8 cellular contexts compared by ENCODE assay signal in genomic region chr17:81386141-81386645, GRCh38. TPM values are rescaled to one million over a fixed set of nuclear protein-coding genes. Genes with fewer than 3 reads are reported as not detected.
DNase-seq lines count a peak whose midpoint lies in the region; ATAC-seq and TF ChIP-seq lines count a peak whose summit lies in the region.

No MANE protein-coding gene starts in this region.

- H3K27me3 ChIP-seq in body of pancreas, result no peaks in the 10 kb centered on the region
- H3K27me3 ChIP-seq in lung (ENCODE audit: control insufficient read depth, insufficient read depth), result no peaks in the 10 kb centered on the region
- H3K27me3 ChIP-seq in thoracic aorta (replicated peaks; ENCODE audit: insufficient read depth), result no peaks in the 10 kb centered on the region

- H3K27me3 Mint-ChIP-seq in activated CD4-positive, alpha-beta T cell treated with anti-CD3 and anti-CD28 coated beads, Interleukin-2, amount 10 ng/mL, durations not matched to agents 24 days and 14 days, result peaks cover 33% of the 10 kb centered on the region

- H3K4me1 ChIP-seq in body of pancreas, result peaks cover 32% of the 10 kb centered on the region
- H3K4me1 ChIP-seq in lung (ENCODE audit: control insufficient read depth in 2 of 2, insufficient read depth in 2 of 2, low read length in 2 of 2), result peaks cover 0 to 5% of the 10 kb centered on the region in 2 donors
- H3K4me1 ChIP-seq in thoracic aorta (ENCODE audit: control insufficient read depth in 1 of 2, low read depth in 2 of 2), result peaks cover 5 to 35% of the 10 kb centered on the region in 2 donors

- TF ChIP-seq CTCF in body of pancreas (IDR thresholded peaks at IDR 0.05) (no peak), lung (IDR thresholded peaks at IDR 0.05; ENCODE audit: control extremely low read depth, extremely low read depth) (no peak), thoracic aorta (IDR thresholded peaks at IDR 0.05) (no peak)

- H3K4me3 ChIP-seq in body of pancreas, result peak overlapping the region in 1 of 2 donors; percentile 31
- peak overlapping the region; percentile 11 for H3K4me3 ChIP-seq in lung
- H3K4me3 ChIP-seq in thoracic aorta, result peak overlapping the region; percentile 88

- ATAC-seq in body of pancreas (peak; percentile 34), lung (ENCODE audit: insufficient read depth, low FRiP score) (no peak), thoracic aorta (ENCODE audit: insufficient number of reproducible peaks, low FRiP score, low read depth) (no peak), GM21528 (IDR thresholded peaks at IDR 0.05; ENCODE audit: low FRiP score, unreplicated experiment) (no peak)

- no peaks in the 10 kb centered on the region for H3K9me3 ChIP-seq in body of pancreas
- no peaks in the 10 kb centered on the region for H3K9me3 ChIP-seq in lung (ENCODE audit: control insufficient read depth in 2 of 2, insufficient read depth in 1 of 2, low read length in 1 of 2)
- no peaks in the 10 kb centered on the region for H3K9me3 ChIP-seq in thoracic aorta

- H3K36me3 ChIP-seq in body of pancreas (replicated peaks in 1 of 2; ENCODE audit: insufficient read depth in 1 of 2, low read depth in 2 of 2) (no peaks in the 10 kb centered on the region), lung (ENCODE audit: control insufficient read depth in 2 of 2, insufficient read depth in 2 of 2, low read length in 2 of 2) (peaks cover 0 to 1% of the 10 kb centered on the region in 2 donors), thoracic aorta (no peaks in the 10 kb centered on the region)

- H3K36me3 Mint-ChIP-seq in activated CD4-positive, alpha-beta T cell treated with anti-CD3 and anti-CD28 coated beads, Interleukin-2, amount 10 ng/mL, durations not matched to agents 24 days and 14 days (ENCODE audit: low read depth), result no peaks in the 10 kb centered on the region

- H3K4me3 Mint-ChIP-seq in activated CD4-positive, alpha-beta T cell treated with anti-CD3 and anti-CD28 coated beads, Interleukin-2, amount 10 ng/mL, durations not matched to agents 24 days and 14 days, result peak overlapping the region; percentile 26

- H3K4me1 Mint-ChIP-seq in activated CD4-positive, alpha-beta T cell treated with anti-CD3 and anti-CD28 coated beads, Interleukin-2, amount 10 ng/mL, durations not matched to agents 24 days and 14 days, result peaks cover 3% of the 10 kb centered on the region

- DNase-seq in activated CD4-positive, alpha-beta T cell treated with anti-CD3 and anti-CD28 coated beads, Interleukin-2, amount 10 ng/mL, durations not matched to agents 24 days and 14 days, result no peak
- DNase-seq in activated CD4-positive, alpha-beta T cell treated with anti-CD3 and anti-CD28 coated beads, Interleukin-2, amount 50 U/mL, for 1 hour, result no peak
- DNase-seq in body of pancreas (peak in 1 of 4 donors; percentile 58), lung (ENCODE audit: low spot score) (no peak), thoracic aorta (ENCODE audit: low spot score) (no peak), SKM-1 (lab: John Stamatoyannopoulos, UW; ENCODE audit: unreplicated experiment) (no peak), NOMO-1 treated with dmso at 0.1 percent for 144 hours (lab: John Stamatoyannopoulos, UW; ENCODE audit: unreplicated experiment) (no peak)

- intact Hi-C loops in activated CD4-positive, alpha-beta T cell treated with anti-CD3 and anti-CD28 coated beads, Interleukin-2, amount 10 ng/mL, durations not matched to agents 24 days and 14 days (cut with micrococcal nuclease), result loop anchor here (5.0 kb wide), 1 partner anchor 134 kb away; no protein-coding TSS in a partner anchor
- intact Hi-C loops in body of pancreas (cut with DNase I), result no loop called here

- no peak overlapping the region for H3K27ac Mint-ChIP-seq in activated CD4-positive, alpha-beta T cell treated with anti-CD3 and anti-CD28 coated beads, Interleukin-2, amount 10 ng/mL, durations not matched to agents 24 days and 14 days

- TF ChIP-seq POLR2A in body of pancreas (IDR thresholded peaks at IDR 0.05), result no peak

- no peaks in the 10 kb centered on the region for H3K9me3 Mint-ChIP-seq in activated CD4-positive, alpha-beta T cell treated with anti-CD3 and anti-CD28 coated beads, Interleukin-2, amount 10 ng/mL, durations not matched to agents 24 days and 14 days

- WGBS in body of pancreas, 2 donors, result 22 to 41% methylated on average over 5 to 15 of the region's 15 CpGs
- WGBS in lung, 2 donors, result 35 to 40% methylated on average over 12 to 15 of the region's 15 CpGs

- H3K27ac ChIP-seq in body of pancreas, result peak overlapping the region; percentile 88 to 96 (median 94)
- H3K27ac ChIP-seq in lung (ENCODE audit: low read depth in 1 of 2, low read length in 1 of 2), result peak overlapping the region; percentile 94 to 99
- H3K27ac ChIP-seq in thoracic aorta, result peak overlapping the region; percentile 79 to 80

RNA-seq across cellular contexts. Expression of gene BAHCC1, which starts 9.1 kb away (rescaled TPM):
- total RNA-seq in activated CD4-positive, alpha-beta T cell treated with anti-CD3 and anti-CD28 coated beads, Interleukin-2, amount 10 ng/mL, durations not matched to agents 24 days and 14 days, result 0.05 TPM in 1 of 2 replicates, not detected in the other
- 10 to 100 TPM in 1 of 2 donors, 1 to 10 TPM in 1; 5.7 to 14.8 TPM for total RNA-seq in body of pancreas
- 10 to 100 TPM; 24.4 to 24.9 TPM for total RNA-seq in lung
- 10 to 100 TPM in 1 of 2 donors, 1 to 10 TPM in 1; 7.6 to 10.5 TPM for polyA plus RNA-seq in lung
- 10 to 100 TPM; 41.2 to 69.6 TPM for total RNA-seq in thoracic aorta
